Comparison of ENCODE assay signal across 9 cellular contexts in genomic region chr11:119474682-119475596, GRCh38. TPM values are rescaled to one million over a fixed set of nuclear protein-coding genes. Genes with fewer than 3 reads are reported as not detected.
A peak's percentile ranks its signal among the peaks of the same experiment; 100 is the strongest.
DNase-seq lines count a peak whose midpoint lies in the region; ATAC-seq and TF ChIP-seq lines count a peak whose summit lies in the region.
"Had no signal": no experiment of that assay in that cellular context is flagged by ENCODE, and none has a peak within 500 bp of the region (broad histone marks: within the 10 kb centered on the region; RNA-seq: fewer than 3 reads in every experiment).

No MANE protein-coding gene starts in this region.

- no peaks in the 10 kb centered on the region for H3K36me3 ChIP-seq in effector memory CD4-positive, alpha-beta T cell (ENCODE audit: control insufficient read depth, insufficient read depth, low read length)

- no peak overlapping the region for H3K27ac ChIP-seq in effector memory CD4-positive, alpha-beta T cell (ENCODE audit: insufficient read depth, low read length, poor library complexity, severe bottlenecking)

- POLR2A ChIA-PET in activated CD4-positive, alpha-beta memory T cell treated with anti-CD3 and anti-CD28 coated beads, Interleukin-2, amount 10 ng/mL, durations not matched to agents 7 days and 5 days (lab: Charles Lee) = interaction anchor here (1.2 kb wide), 1 partner anchor 94 kb away, joined by 3 read pairs; no protein-coding TSS in a partner anchor

- no peaks in the 10 kb centered on the region for H3K36me3 Mint-ChIP-seq in activated CD4-positive, alpha-beta memory T cell treated with anti-CD3 and anti-CD28 coated beads, Interleukin-2, amount 10 ng/mL, durations not matched to agents 7 days and 5 days (ENCODE audit: low read depth)
- H3K36me3 Mint-ChIP-seq in memory B cell = no peaks in the 10 kb centered on the region

- H3K9me3 Mint-ChIP-seq in activated CD4-positive, alpha-beta memory T cell treated with anti-CD3 and anti-CD28 coated beads, Interleukin-2, amount 10 ng/mL, durations not matched to agents 7 days and 5 days = no peaks in the 10 kb centered on the region
- H3K9me3 Mint-ChIP-seq in memory B cell = no peaks in the 10 kb centered on the region
- H3K9me3 Mint-ChIP-seq: stimulated activated naive CD8-positive, alpha-beta T cell treated with anti-CD3 and anti-CD28 coated beads, Interleukin-15, Interleukin-2, amounts not matched to agents 100 ng/mL and 50 ng/mL, for 24 hours had no signal

- CTCF ChIA-PET in activated CD4-positive, alpha-beta memory T cell treated with anti-CD3 and anti-CD28 coated beads, Interleukin-2, amount 10 ng/mL, durations not matched to agents 7 days and 5 days (lab: Charles Lee) = interaction anchor here (0.7 to 3.7 kb wide), 21 partner anchors 11 to 270 kb away, joined by 3 to 95 read pairs (median 4); partner anchors contain the start of gene USP2

- TF ChIP-seq CTCF in GM20000 (IDR thresholded peaks at IDR 0.05; ENCODE audit: extremely low read depth, missing control alignments) = peak; percentile 85

- H3K27me3 Mint-ChIP-seq in activated CD4-positive, alpha-beta memory T cell treated with anti-CD3 and anti-CD28 coated beads, Interleukin-2, amount 10 ng/mL, durations not matched to agents 7 days and 5 days = peaks cover 12% of the 10 kb centered on the region
- peaks cover 27% of the 10 kb centered on the region for H3K27me3 Mint-ChIP-seq in memory B cell

- no peak overlapping the region for H3K4me3 Mint-ChIP-seq in activated CD4-positive, alpha-beta memory T cell treated with anti-CD3 and anti-CD28 coated beads, Interleukin-2, amount 10 ng/mL, durations not matched to agents 7 days and 5 days
- no peak overlapping the region for H3K4me3 Mint-ChIP-seq in memory B cell
- H3K4me3 Mint-ChIP-seq: stimulated activated naive CD8-positive, alpha-beta T cell treated with anti-CD3 and anti-CD28 coated beads, Interleukin-15, Interleukin-2, amounts not matched to agents 100 ng/mL and 50 ng/mL, for 24 hours had no signal

- H3K27me3 ChIP-seq in effector memory CD4-positive, alpha-beta T cell (replicated peaks; ENCODE audit: control insufficient read depth, insufficient read depth, low read length, poor library complexity, severe bottlenecking) = no peaks in the 10 kb centered on the region

- DNase-seq in AML-193 (lab: John Stamatoyannopoulos, UW) (peak; percentile 14 to 42), GM20000 (ENCODE audit: low spot score) (peak; percentile 77), NCI-H446 treated with DMSO at 0.1 percent for 48 hours (lab: John Stamatoyannopoulos, UW) (peak; percentile 54), memory B cell (ENCODE audit: low spot score in 2 of 2) (peak; percentile 26 to 47)
- peak; percentile 61 for DNase-seq in activated CD4-positive, alpha-beta memory T cell treated with anti-CD3 and anti-CD28 coated beads, Interleukin-2, amount 10 ng/mL, durations not matched to agents 7 days and 5 days
- peak; percentile 10 to 35 (median 11) for DNase-seq in effector memory CD4-positive, alpha-beta T cell
- peak; percentile 22 to 32 for DNase-seq in stimulated activated CD8-positive, alpha-beta memory T cell treated with anti-CD3 and anti-CD28 coated beads, Interleukin-15, amount 100 ng/mL, for 48 hours (ENCODE audit: low read depth in 2 of 2)

- no peaks in the 10 kb centered on the region for H3K9me3 ChIP-seq in effector memory CD4-positive, alpha-beta T cell (ENCODE audit: control insufficient read depth, low read length)

- H3K4me1 ChIP-seq in effector memory CD4-positive, alpha-beta T cell (ENCODE audit: control insufficient read depth, insufficient read depth, low read length, poor library complexity, severe bottlenecking) = no peaks in the 10 kb centered on the region

- ATAC-seq in memory B cell (ENCODE audit: low read depth) = peak; percentile 26
- no peak for ATAC-seq in HG03378 (IDR thresholded peaks at IDR 0.05; ENCODE audit: unreplicated experiment)

- H3K27ac Mint-ChIP-seq in activated CD4-positive, alpha-beta memory T cell treated with anti-CD3 and anti-CD28 coated beads, Interleukin-2, amount 10 ng/mL, durations not matched to agents 7 days and 5 days = no peak overlapping the region
- no peak overlapping the region for H3K27ac Mint-ChIP-seq in memory B cell
- H3K27ac Mint-ChIP-seq: stimulated activated naive CD8-positive, alpha-beta T cell treated with anti-CD3 and anti-CD28 coated beads, Interleukin-15, Interleukin-2, amounts not matched to agents 100 ng/mL and 50 ng/mL, for 24 hours had no signal

- no peak overlapping the region for H3K4me3 ChIP-seq in effector memory CD4-positive, alpha-beta T cell (ENCODE audit: insufficient read depth, low read depth, low read length, poor library complexity, severe bottlenecking)

- H3K4me1 Mint-ChIP-seq in activated CD4-positive, alpha-beta memory T cell treated with anti-CD3 and anti-CD28 coated beads, Interleukin-2, amount 10 ng/mL, durations not matched to agents 7 days and 5 days = no peaks in the 10 kb centered on the region
- H3K4me1 Mint-ChIP-seq in memory B cell = no peaks in the 10 kb centered on the region

RNA-seq across cellular contexts. Expression of gene THY1, which starts 52.0 kb away (rescaled TPM):
- total RNA-seq in activated CD4-positive, alpha-beta memory T cell treated with anti-CD3 and anti-CD28 coated beads, Interleukin-2, amount 10 ng/mL, durations not matched to agents 7 days and 5 days = 1 to 10 TPM; 1.3 to 2.0 TPM

Comparison
In these comparisons a context has a peak if more than half of its experiments do, and no peak if none do; other contexts are left out.
1. DNase-seq: peak in every context shown above with its lines; median percentile 77 in GM20000; 61 in activated CD4-positive, alpha-beta memory T cell treated with anti-CD3 and anti-CD28 coated beads, Interleukin-2, amount 10 ng/mL, durations not matched to agents 7 days and 5 days; 54 in NCI-H446 treated with DMSO at 0.1 percent for 48 hours; 36 in memory B cell; 28 in AML-193; 27 in stimulated activated CD8-positive, alpha-beta memory T cell treated with anti-CD3 and anti-CD28 coated beads, Interleukin-15, amount 100 ng/mL, for 48 hours; 11 in effector memory CD4-positive, alpha-beta T cell.